Comparison of ENCODE assay signal across 20 cellular contexts in genomic region chr14:61218765-61219164, GRCh38.
A peak's percentile ranks its signal among the peaks of the same experiment; 100 is the strongest.
DNase-seq lines count a peak whose midpoint lies in the region; ATAC-seq, FAIRE-seq and TF ChIP-seq lines count a peak whose summit lies in the region.
"Had no signal": no experiment of that assay in that cellular context is flagged by ENCODE, and none has a peak within 500 bp of the region (broad histone marks: within the 10 kb centered on the region; RNA-seq: fewer than 3 reads in every experiment).

No MANE protein-coding gene starts in this region.

- H3K36me3 ChIP-seq in HepG2 (replicated peaks in 1 of 2; ENCODE audit: control insufficient read depth in 1 of 2, insufficient read depth in 2 of 2, low read length in 2 of 2) = no peaks in the 10 kb centered on the region
- no peaks in the 10 kb centered on the region for H3K36me3 ChIP-seq in right lobe of liver
- H3K36me3 ChIP-seq in adipocyte (ENCODE audit: control insufficient read depth, insufficient read depth, low read length, severe bottlenecking) = no peaks in the 10 kb centered on the region
- H3K36me3 ChIP-seq in hepatocyte (replicated peaks; ENCODE audit: insufficient read depth, low read depth) = no peaks in the 10 kb centered on the region
- H3K36me3 ChIP-seq: spleen had no signal

- in situ Hi-C loops in HepG2 (cut with HindIII; ENCODE audit: extremely low pct_ligation_motif_present, low pct_unique_long_range_greater_than_20kb) = no loop called here

- peaks cover 0 to 40% of the 10 kb centered on the region in 2 experiments; a peak in 2 of 5 replicates for H3K27me3 ChIP-seq in HepG2 (ENCODE audit: control insufficient read depth in 1 of 2, insufficient read depth in 2 of 2, low read length in 2 of 2)
- no peaks in the 10 kb centered on the region for H3K27me3 ChIP-seq in right lobe of liver
- no peaks in the 10 kb centered on the region for H3K27me3 ChIP-seq in adipocyte (replicated peaks; ENCODE audit: control insufficient read depth, insufficient read depth, low read length)
- peaks cover 7% of the 10 kb centered on the region for H3K27me3 ChIP-seq in hepatocyte

- H3K4me2 ChIP-seq in HepG2 (ENCODE audit: low read depth, low read length) = no peak overlapping the region
- peak overlapping the region; percentile 38 for H3K4me2 ChIP-seq in hepatocyte

- H4K20me1 ChIP-seq in HepG2 (ENCODE audit: insufficient read depth, low read length) = no peaks in the 10 kb centered on the region
- no peaks in the 10 kb centered on the region for H4K20me1 ChIP-seq in hepatocyte (ENCODE audit: insufficient read depth, poor library complexity, severe bottlenecking)

- ATAC-seq in HepG2 (no peak), right lobe of liver (no peak), T-helper 17 cell (no peak)
- ATAC-seq in activated naive CD4-positive, alpha-beta T cell treated with anti-CD3 and anti-CD28 coated beads, Interleukin-2, amount 50 U/mL, for 72 hours = no peak
- ATAC-seq: mucosa of descending colon had no signal

- H3K9ac ChIP-seq in HepG2 (ENCODE audit: insufficient read depth, low read depth, low read length) (no peak overlapping the region), adipocyte (ENCODE audit: low read length) (no peak overlapping the region)

- intact Hi-C loops in HepG2 (cut with micrococcal nuclease; ENCODE audit: unreplicated experiment) (no loop called here), right lobe of liver (cut with DNase I) (no loop called here)

- TF ChIP-seq POLR2A in HepG2 (IDR thresholded peaks at IDR 0.05; ENCODE audit: insufficient read depth in 1 of 2, low read depth in 2 of 2, low read length in 2 of 2) (no peak), right lobe of liver (IDR thresholded peaks at IDR 0.05) (no peak)

- no peak for TF ChIP-seq EP300 in HepG2 (IDR thresholded peaks at IDR 0.05; ENCODE audit: low read depth in 2 of 2, low read length in 2 of 2)
- TF ChIP-seq EP300 in HepG2 (CRISPR knock-in tag; IDR thresholded peaks at IDR 0.05; ENCODE audit: borderline replicate concordance) = no peak

- H3K4me3 Mint-ChIP-seq in T-helper 17 cell = no peak overlapping the region
- H3K4me3 Mint-ChIP-seq: activated CD4-positive, alpha-beta memory T cell treated with anti-CD3 and anti-CD28 coated beads for 36 hours; activated T-helper 1 cell treated with anti-CD3 and anti-CD28 coated beads, Interleukin-12 subunit alpha, Interleukin-12 subunit beta, Interleukin-2, Interleukin-4 antibody, amounts not matched to agents 30 ng/mL and 10 ng/mL and 1 ng/mL, durations not matched to agents 14 hours and 24 hours and 36 hours had no signal

- no peaks in the 10 kb centered on the region for H3K9me3 Mint-ChIP-seq in activated naive CD4-positive, alpha-beta T cell treated with anti-CD3 and anti-CD28 coated beads, Interleukin-2, amount 50 U/mL, for 72 hours
- H3K9me3 Mint-ChIP-seq: activated CD4-positive, alpha-beta memory T cell treated with anti-CD3 and anti-CD28 coated beads for 36 hours; activated T-helper 1 cell treated with anti-CD3 and anti-CD28 coated beads, Interleukin-12 subunit alpha, Interleukin-12 subunit beta, Interleukin-2, Interleukin-4 antibody, amounts not matched to agents 30 ng/mL and 10 ng/mL and 1 ng/mL, durations not matched to agents 14 hours and 24 hours and 36 hours had no signal

- H3K4me1 ChIP-seq in HepG2 (ENCODE audit: insufficient read depth, low read length) = no peaks in the 10 kb centered on the region
- no peaks in the 10 kb centered on the region for H3K4me1 ChIP-seq in right lobe of liver
- H3K4me1 ChIP-seq in adipocyte (ENCODE audit: control insufficient read depth, insufficient read depth, low read length) = peaks cover 94% of the 10 kb centered on the region
- peaks cover 10% of the 10 kb centered on the region for H3K4me1 ChIP-seq in hepatocyte (ENCODE audit: insufficient read depth)
- H3K4me1 ChIP-seq: spleen had no signal

- H3K79me2 ChIP-seq in HepG2 (ENCODE audit: insufficient read depth, low read length) (no peaks in the 10 kb centered on the region), hepatocyte (no peaks in the 10 kb centered on the region)

- DNase-seq in HepG2 (ENCODE audit: low spot score) (no peak), right lobe of liver (no peak), adipocyte (ENCODE audit: low read depth) (peak; percentile 88), hepatocyte (ENCODE audit: low spot score) (peak; percentile 14), frontal cortex (ENCODE audit: low spot score in 2 of 2) (no peak), COLO829 (ENCODE audit: low spot score) (no peak), T-helper 17 cell (no peak)
- no peak for DNase-seq in activated naive CD4-positive, alpha-beta T cell treated with anti-CD3 and anti-CD28 coated beads, Interleukin-2, amount 50 U/mL, for 72 hours (ENCODE audit: low spot score in 2 of 2)
- DNase-seq: activated CD4-positive, alpha-beta memory T cell treated with anti-CD3 and anti-CD28 coated beads for 36 hours; Calu3; head of caudate nucleus; KG1; kidney; mucosa of descending colon; NCI-H1092; NCI-H345; spleen; stimulated activated naive CD4-positive, alpha-beta T cell had no signal

- CTCF ChIA-PET in HepG2 (lab: Yijun Ruan, JAX; ENCODE audit: low intra/inter-chr PET ratio, low total read pairs) = no interaction called here

- POLR2A ChIA-PET in HepG2 (lab: Yijun Ruan, JAX) = no interaction called here

- TF ChIP-seq RAD21 in HepG2 (CRISPR knock-in tag; IDR thresholded peaks at IDR 0.05) = no peak

- TF ChIP-seq CTCF in HepG2 (CRISPR knock-in tag; IDR thresholded peaks at IDR 0.05) = no peak
- TF ChIP-seq CTCF in right lobe of liver (IDR thresholded peaks at IDR 0.05) = no peak
- TF ChIP-seq CTCF in hepatocyte (IDR thresholded peaks at IDR 0.05; ENCODE audit: poor library complexity) = no peak

- H3K4me3 ChIP-seq in HepG2 (replicated peaks in 1 of 3; ENCODE audit: insufficient read depth in 1 of 3, low read depth in 2 of 3, low read length in 3 of 3) (no peak overlapping the region), right lobe of liver (no peak overlapping the region), adipocyte (ENCODE audit: low read length) (no peak overlapping the region), hepatocyte (no peak overlapping the region)
- H3K4me3 ChIP-seq: mucosa of descending colon, spleen had no signal

- BruUV-seq in HepG2 (replicated peaks; lab: Mats Ljungman, UMichigan) = no TSS peak

- no peaks in the 10 kb centered on the region for H3K4me1 Mint-ChIP-seq in T-helper 17 cell

- WGBS in HepG2 (ENCODE audit: low lambda C conversion rate) = 29% methylated on average over 6 of the region's 6 CpGs
- WGBS in right lobe of liver (ENCODE audit: insufficient coverage, low coverage, low lambda C conversion rate, missing lambda C conversion rate) = 61% methylated on average over 6 of the region's 6 CpGs
- WGBS in hepatocyte (ENCODE audit: low lambda C conversion rate, missing lambda C conversion rate) = 43% methylated on average over 6 of the region's 6 CpGs

- H3K9me3 ChIP-seq in HepG2 (ENCODE audit: low read length) = no peaks in the 10 kb centered on the region
- H3K9me3 ChIP-seq in right lobe of liver = no peaks in the 10 kb centered on the region
- H3K9me3 ChIP-seq in adipocyte (ENCODE audit: control insufficient read depth, low read length) = no peaks in the 10 kb centered on the region
- H3K9me3 ChIP-seq in hepatocyte (ENCODE audit: low read depth) = no peaks in the 10 kb centered on the region
- no peaks in the 10 kb centered on the region for H3K9me3 ChIP-seq in T-helper 17 cell (ENCODE audit: control insufficient read depth, low read length, poor library complexity, severe bottlenecking)
- H3K9me3 ChIP-seq: mucosa of descending colon, spleen had no signal

- H3K27ac ChIP-seq in HepG2 (ENCODE audit: extremely low read length, insufficient read depth, low read length) (no peak overlapping the region), right lobe of liver (no peak overlapping the region), hepatocyte (peak overlapping the region; percentile 52)
- H3K27ac ChIP-seq: spleen had no signal

- H3K27ac Mint-ChIP-seq in activated naive CD4-positive, alpha-beta T cell treated with anti-CD3 and anti-CD28 coated beads, Interleukin-2, amount 50 U/mL, for 72 hours = no peak overlapping the region
- no peak overlapping the region for H3K27ac Mint-ChIP-seq in T-helper 17 cell
- H3K27ac Mint-ChIP-seq: activated CD4-positive, alpha-beta memory T cell treated with anti-CD3 and anti-CD28 coated beads for 36 hours; activated T-helper 1 cell treated with anti-CD3 and anti-CD28 coated beads, Interleukin-12 subunit alpha, Interleukin-12 subunit beta, Interleukin-2, Interleukin-4 antibody, amounts not matched to agents 30 ng/mL and 10 ng/mL and 1 ng/mL, durations not matched to agents 14 hours and 24 hours and 36 hours had no signal

- no peaks in the 10 kb centered on the region for H3K9me2 ChIP-seq in hepatocyte (replicated peaks; ENCODE audit: insufficient read depth)

- H2AFZ ChIP-seq in HepG2 (ENCODE audit: low read length) = no peak overlapping the region
- H2AFZ ChIP-seq in hepatocyte = no peak overlapping the region

- FAIRE-seq in HepG2 (lab: Jason Lieb, UNC) (no peak), frontal cortex (lab: Jason Lieb, UNC) (no peak)
- FAIRE-seq: kidney, TTC549 had no signal

- peaks cover 78% of the 10 kb centered on the region for H3K27me3 Mint-ChIP-seq in T-helper 17 cell

- H3K36me3 Mint-ChIP-seq in activated naive CD4-positive, alpha-beta T cell treated with anti-CD3 and anti-CD28 coated beads, Interleukin-2, amount 50 U/mL, for 72 hours = no peaks in the 10 kb centered on the region
- H3K36me3 Mint-ChIP-seq in T-helper 17 cell (ENCODE audit: low read depth) = peaks cover 7% of the 10 kb centered on the region
- H3K36me3 Mint-ChIP-seq: activated CD4-positive, alpha-beta memory T cell treated with anti-CD3 and anti-CD28 coated beads for 36 hours had no signal

TF ChIP-seq in HepG2, 621 proteins besides CTCF, POLR2A, EP300 and RAD21:
- TF ChIP-seq ZNF550 (CRISPR knock-in tag; IDR thresholded peaks at IDR 0.05; ENCODE audit: borderline replicate concordance) = no peak
- peak; percentile 91 for TF ChIP-seq EZH2 (conservative IDR thresholded peaks at IDR 0.05; ENCODE audit: low read depth, low read length)

Comparison
In these comparisons a context has a peak if more than half of its experiments do, and no peak if none do; other contexts are left out.
1. DNase-seq: peak in adipocyte (single experiment) and hepatocyte (single experiment); none in HepG2 (single experiment), right lobe of liver (0 of 3), frontal cortex (0 of 2), COLO829 (single experiment), activated naive CD4-positive, alpha-beta T cell treated with anti-CD3 and anti-CD28 coated beads, Interleukin-2, amount 50 U/mL, for 72 hours (0 of 2) and T-helper 17 cell (0 of 3).